In the genomic region with DNA sequence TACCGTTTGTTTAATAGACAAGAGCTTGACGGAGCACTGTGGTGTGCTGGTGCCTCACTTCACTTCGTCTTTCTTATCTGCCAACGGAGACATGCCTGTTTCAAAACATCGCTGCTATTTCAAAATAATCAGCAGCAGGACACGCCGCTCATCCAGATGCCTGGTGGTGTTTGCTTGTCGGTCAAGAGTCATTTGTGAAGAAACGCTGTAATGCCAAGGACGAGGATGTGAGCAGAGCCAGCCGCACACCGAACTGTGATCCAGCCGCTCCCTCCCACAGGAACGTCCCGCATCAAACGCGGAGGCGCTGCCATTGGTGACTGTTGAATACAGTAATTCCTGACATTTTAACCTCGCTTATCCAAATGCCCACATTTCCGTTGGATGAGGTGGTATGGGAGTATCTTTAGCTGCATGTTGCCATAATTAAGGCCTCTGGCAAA, we compare ENCODE assay signal across 19 cellular contexts.
DNase-seq lines count a peak whose midpoint lies in the region; ATAC-seq and TF ChIP-seq lines count a peak whose summit lies in the region.
"Had no signal": no experiment of that assay in that cellular context is flagged by ENCODE, and none has a peak within 500 bp of the region (broad histone marks: within the 10 kb centered on the region; RNA-seq: fewer than 3 reads in every experiment).

No MANE protein-coding gene starts in this region.

- ATAC-seq in left cardiac atrium = peak; percentile 83 to 93
- ATAC-seq in Right ventricle myocardium superior (ENCODE audit: poor library complexity) = no peak
- ATAC-seq in GM18498 (IDR thresholded peaks at IDR 0.05; ENCODE audit: unreplicated experiment) = no peak
- ATAC-seq in GM21528 (IDR thresholded peaks at IDR 0.05; ENCODE audit: low FRiP score, unreplicated experiment) = no peak
- ATAC-seq: K562, left colon had no signal

- H3K4me1 ChIP-seq in smooth muscle cell (ENCODE audit: low read depth) = no peaks in the 10 kb centered on the region

- intact Hi-C loops in left cardiac atrium (cut with DNase I) (no loop called here), Right ventricle myocardium superior (cut with DNase I) (no loop called here)

- H3K9me3 ChIP-seq in smooth muscle cell (replicated peaks; ENCODE audit: low read depth) (no peaks in the 10 kb centered on the region), MG63 (no peaks in the 10 kb centered on the region)

- H3K27ac ChIP-seq in smooth muscle cell (ENCODE audit: low read depth) = no peak overlapping the region
- H3K27ac ChIP-seq: VCaP had no signal

- TF ChIP-seq CTCF in fibroblast of villous mesenchyme (IDR thresholded peaks at IDR 0.05; ENCODE audit: insufficient read depth, low read depth, low read length) = no peak
- no peak for TF ChIP-seq CTCF in smooth muscle cell (IDR thresholded peaks at IDR 0.05; ENCODE audit: borderline replicate concordance, insufficient read depth, poor library complexity, severe bottlenecking)

- no peak overlapping the region for H3K9ac ChIP-seq in smooth muscle cell (ENCODE audit: low read depth)

- H3K36me3 ChIP-seq in smooth muscle cell (ENCODE audit: low read depth) (no peaks in the 10 kb centered on the region), MG63 (no peaks in the 10 kb centered on the region)

- H4K20me1 ChIP-seq in smooth muscle cell (ENCODE audit: low read depth) = no peaks in the 10 kb centered on the region

- H3K27me3 ChIP-seq in smooth muscle cell (ENCODE audit: low read depth) (no peaks in the 10 kb centered on the region), MG63 (no peaks in the 10 kb centered on the region)

- peak overlapping the region; percentile 36 for H2AFZ ChIP-seq in smooth muscle cell (ENCODE audit: low read depth)

- H3K4me3 ChIP-seq in fibroblast of villous mesenchyme (ENCODE audit: low read depth, low read length) = peak overlapping the region; percentile 5
- peak overlapping the region; percentile 5 for H3K4me3 ChIP-seq in smooth muscle cell
- H3K4me3 ChIP-seq in MG63 = no peak overlapping the region
- H3K4me3 ChIP-seq: K562 had no signal

- peaks cover 3% of the 10 kb centered on the region for H3F3A ChIP-seq in smooth muscle cell (ENCODE audit: low read depth)

- DNase-seq in left cardiac atrium (peak; percentile 32), Right ventricle myocardium superior (no peak), NCI-H748 treated with DMSO at 0.1 percent for 48 hours (lab: John Stamatoyannopoulos, UW) (peak; percentile 33), fibroblast of villous mesenchyme (ENCODE audit: low read depth) (peak; percentile 23), smooth muscle cell (lab: John Stamatoyannopoulos, UW; ENCODE audit: unreplicated experiment) (no peak), MG63 (no peak)
- DNase-seq: activated CD4-positive, alpha-beta T cell treated with anti-CD3 and anti-CD28 coated beads, Interleukin-2, amount 50 U/mL, for 4 hours; activated gamma-delta T cell; CD4-positive, alpha-beta T cell; central memory CD4-positive, alpha-beta T cell; left colon; NCI-H2029 treated with DMSO at 0.1 percent for 48 hours; NCI-H526; stimulated activated CD4-positive, alpha-beta T cell treated with anti-CD3 and anti-CD28 coated beads, Interleukin-2, amount 100 ng/mL, for 24 hours; stimulated activated naive CD4-positive, alpha-beta T cell had no signal

- peak overlapping the region; percentile 53 for H3K4me2 ChIP-seq in smooth muscle cell

- H3K79me2 ChIP-seq in smooth muscle cell (ENCODE audit: low read depth) = no peaks in the 10 kb centered on the region

- 58% methylated on average over 20 of the region's 20 CpGs for WGBS in smooth muscle cell (ENCODE audit: low lambda C conversion rate)

Comparison
In these comparisons a context has a peak if more than half of its experiments do, and no peak if none do; other contexts are left out.
1. ATAC-seq: peak in left cardiac atrium (2 of 2); none in Right ventricle myocardium superior (single experiment), GM18498 (single experiment) and GM21528 (single experiment).
2. DNase-seq: peak in left cardiac atrium (single experiment), NCI-H748 treated with DMSO at 0.1 percent for 48 hours (single experiment) and fibroblast of villous mesenchyme (single experiment); none in Right ventricle myocardium superior (single experiment), smooth muscle cell (single experiment) and MG63 (single experiment).